In the genomic region with DNA sequence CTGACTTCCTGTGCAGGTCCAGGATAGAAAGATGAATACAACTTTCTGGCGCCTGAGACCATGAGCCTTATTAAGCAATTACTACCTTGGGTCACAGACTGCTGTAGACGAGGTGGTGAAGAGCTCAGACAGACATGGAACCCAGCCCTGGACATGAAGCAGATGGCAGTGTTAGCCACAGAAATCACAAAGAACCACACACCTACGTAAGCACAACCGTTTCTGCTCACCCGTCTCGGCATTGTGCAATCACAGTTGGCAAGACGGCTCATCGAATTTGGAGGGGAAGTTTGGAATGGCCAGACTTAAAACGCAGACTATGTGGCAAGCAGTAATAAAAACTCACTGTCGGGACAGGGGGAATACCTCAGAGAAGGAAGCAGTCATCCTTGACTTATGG, we compare ENCODE assay signal across 15 cellular contexts. TPM values are rescaled to one million over a fixed set of nuclear protein-coding genes. Genes with fewer than 3 reads are reported as not detected.
A peak's percentile ranks its signal among the peaks of the same experiment; 100 is the strongest.
DNase-seq lines count a peak whose midpoint lies in the region; ATAC-seq and TF ChIP-seq lines count a peak whose summit lies in the region.
"Had no signal": no experiment of that assay in that cellular context is flagged by ENCODE, and none has a peak within 500 bp of the region (broad histone marks: within the 10 kb centered on the region; RNA-seq: fewer than 3 reads in every experiment).

No MANE protein-coding gene starts in this region.

- H3K27me3 ChIP-seq in gastroesophageal sphincter, result no peaks in the 10 kb centered on the region
- no peaks in the 10 kb centered on the region for H3K27me3 ChIP-seq in naive thymus-derived CD4-positive, alpha-beta T cell (ENCODE audit: control insufficient read depth in 2 of 2, insufficient read depth in 2 of 2, low read length in 2 of 2)
- H3K27me3 ChIP-seq in A673 (replicated peaks; ENCODE audit: insufficient read depth, low read depth, low read length, poor library complexity), result no peaks in the 10 kb centered on the region

- H3K4me3 Mint-ChIP-seq in naive thymus-derived CD4-positive, alpha-beta T cell, result no peak overlapping the region
- H3K4me3 Mint-ChIP-seq: activated CD4-positive, alpha-beta T cell treated with anti-CD3 and anti-CD28 coated beads, Interleukin-2, amount 10 ng/mL, durations not matched to agents 24 days and 14 days had no signal

- no peak for TF ChIP-seq CTCF in gastroesophageal sphincter (IDR thresholded peaks at IDR 0.05)
- no peak for TF ChIP-seq CTCF in A673 (conservative IDR thresholded peaks at IDR 0.05; ENCODE audit: low read depth, low read length)

- POLR2A ChIA-PET in naive thymus-derived CD4-positive, alpha-beta T cell (lab: Charles Lee), result no interaction called here
- POLR2A ChIA-PET in A673 (lab: Charles Lee; ENCODE audit: low non-redundant PET), result no interaction called here

- CTCF ChIA-PET in naive thymus-derived CD4-positive, alpha-beta T cell (lab: Charles Lee), result no interaction called here
- CTCF ChIA-PET in A673 (lab: Charles Lee), result no interaction called here

- H3K9me3 ChIP-seq in gastroesophageal sphincter (no peaks in the 10 kb centered on the region), A673 (ENCODE audit: low read depth, low read length, poor library complexity, severe bottlenecking) (no peaks in the 10 kb centered on the region)
- no peaks in the 10 kb centered on the region for H3K9me3 ChIP-seq in naive thymus-derived CD4-positive, alpha-beta T cell (ENCODE audit: control insufficient read depth in 2 of 3, low read length in 3 of 3)

- peaks cover 0 to 10% (median 0%) of the 10 kb centered on the region in 7 donors for H3K4me1 Mint-ChIP-seq in naive thymus-derived CD4-positive, alpha-beta T cell

- no peak overlapping the region for H3K27ac ChIP-seq in gastroesophageal sphincter
- H3K27ac ChIP-seq in naive thymus-derived CD4-positive, alpha-beta T cell (ENCODE audit: low read depth, low read length), result no peak overlapping the region
- H3K27ac ChIP-seq in A673 (ENCODE audit: low read depth, low read length, poor library complexity, severe bottlenecking), result no peak overlapping the region

- H3K27me3 Mint-ChIP-seq in naive thymus-derived CD4-positive, alpha-beta T cell, result no peaks in the 10 kb centered on the region
- H3K27me3 Mint-ChIP-seq: activated CD4-positive, alpha-beta T cell treated with anti-CD3 and anti-CD28 coated beads, Interleukin-2, amount 10 ng/mL, durations not matched to agents 24 days and 14 days had no signal

- TF ChIP-seq POLR2A in gastroesophageal sphincter (IDR thresholded peaks at IDR 0.05), result no peak

- ATAC-seq in gastroesophageal sphincter (peak; percentile 46), HG03196 (IDR thresholded peaks at IDR 0.05; ENCODE audit: unreplicated experiment) (no peak)
- ATAC-seq in naive thymus-derived CD4-positive, alpha-beta T cell, result peak; percentile 89
- ATAC-seq: left colon had no signal

- H3K4me1 ChIP-seq in gastroesophageal sphincter, result no peaks in the 10 kb centered on the region
- H3K4me1 ChIP-seq in naive thymus-derived CD4-positive, alpha-beta T cell (ENCODE audit: control insufficient read depth in 2 of 2, insufficient read depth in 2 of 2, low read length in 2 of 2), result no peaks in the 10 kb centered on the region
- no peaks in the 10 kb centered on the region for H3K4me1 ChIP-seq in A673 (ENCODE audit: insufficient read depth, low read length, poor library complexity, severe bottlenecking)

- peaks cover 0 to 2% (median 0%) of the 10 kb centered on the region in 11 donors for H3K9me3 Mint-ChIP-seq in naive thymus-derived CD4-positive, alpha-beta T cell

- TF ChIP-seq EP300 in gastroesophageal sphincter (IDR thresholded peaks at IDR 0.05), result no peak

- H3K27ac Mint-ChIP-seq in naive thymus-derived CD4-positive, alpha-beta T cell, result no peak overlapping the region
- H3K27ac Mint-ChIP-seq: activated CD4-positive, alpha-beta T cell treated with anti-CD3 and anti-CD28 coated beads, Interleukin-2, amount 10 ng/mL, durations not matched to agents 24 days and 14 days had no signal

- H3K4me3 ChIP-seq in gastroesophageal sphincter, result no peak overlapping the region
- H3K4me3 ChIP-seq in naive thymus-derived CD4-positive, alpha-beta T cell (ENCODE audit: low read length), result no peak overlapping the region
- no peak overlapping the region for H3K4me3 ChIP-seq in A673 (ENCODE audit: low read depth, low read length, poor library complexity, severe bottlenecking)

- intact Hi-C loops in naive thymus-derived CD4-positive, alpha-beta T cell (cut with micrococcal nuclease), result no loop called here
- intact Hi-C loops in A673 (cut with micrococcal nuclease; ENCODE audit: unreplicated experiment), result no loop called here

- DNase-seq in AML-193 (lab: John Stamatoyannopoulos, UW) (peak; percentile 96 to 97), SIG-M5 treated with dmso at 0.1 percent for 504 hours (lab: John Stamatoyannopoulos, UW; ENCODE audit: unreplicated experiment) (peak; percentile 93), A673 (ENCODE audit: low spot score) (no peak), NCI-H1436 (lab: John Stamatoyannopoulos, UW) (no peak), NCI-H1092 treated with DMSO at 0.1 percent for 48 hours (lab: John Stamatoyannopoulos, UW) (no peak)
- no peak for DNase-seq in naive thymus-derived CD4-positive, alpha-beta T cell
- DNase-seq: ACHN; activated CD4-positive, alpha-beta T cell treated with anti-CD3 and anti-CD28 coated beads, Interleukin-2, amount 10 ng/mL, durations not matched to agents 24 days and 14 days; DMS53; effector CD8-positive, alpha-beta T cell; left colon; T-helper 9 cell had no signal

- no peaks in the 10 kb centered on the region for H3K36me3 ChIP-seq in gastroesophageal sphincter
- H3K36me3 ChIP-seq in naive thymus-derived CD4-positive, alpha-beta T cell (ENCODE audit: control insufficient read depth in 2 of 3, insufficient read depth in 3 of 3, low read length in 3 of 3), result no peaks in the 10 kb centered on the region
- no peaks in the 10 kb centered on the region for H3K36me3 ChIP-seq in A673 (ENCODE audit: insufficient read depth, low read length, poor library complexity, severe bottlenecking)

- 90 to 92% methylated on average over 2 to 10 of the region's 10 CpGs for WGBS in gastroesophageal sphincter (ENCODE audit: low coverage in 1 of 2), 2 donors

- peaks cover 0 to 9% (median 0%) of the 10 kb centered on the region in 5 donors for H3K36me3 Mint-ChIP-seq in naive thymus-derived CD4-positive, alpha-beta T cell

- no TSS peak for BruUV-seq in A673 (replicated peaks; lab: Mats Ljungman, UMichigan)

RNA-seq across cellular contexts. Expression of gene ASPRV1, which starts 24.3 kb away (rescaled TPM):
- total RNA-seq in gastroesophageal sphincter, result 1 to 10 TPM; 1.0 to 1.4 (median 1.3) TPM
- total RNA-seq in naive thymus-derived CD4-positive, alpha-beta T cell, result 1 to 10 TPM; 1.7 to 2.9 (median 2.3) TPM
- 1 to 10 TPM in 1 of 2 donors, under 1 TPM in 1; 0.91 to 1.2 TPM for polyA plus RNA-seq in naive thymus-derived CD4-positive, alpha-beta T cell
- total RNA-seq in A673 (2021), result 0.59 and 0.73 TPM in 2 replicates
- total RNA-seq: NCI-H460 had no signal

Comparison
In these comparisons a context has a peak if more than half of its experiments do, and no peak if none do; other contexts are left out.
1. DNase-seq: peak in AML-193 (2 of 2) and SIG-M5 treated with dmso at 0.1 percent for 504 hours (single experiment); none in naive thymus-derived CD4-positive, alpha-beta T cell (0 of 9), A673 (single experiment), NCI-H1436 (single experiment) and NCI-H1092 treated with DMSO at 0.1 percent for 48 hours (single experiment).